ENCODE assay signal across 18 cellular contexts in genomic region chr4:28966982-28967381, GRCh38.
DNase-seq lines count a peak whose midpoint lies in the region; ATAC-seq and TF ChIP-seq lines count a peak whose summit lies in the region.
"Had no signal": no experiment of that assay in that cellular context is flagged by ENCODE, and none has a peak within 500 bp of the region (broad histone marks: within the 10 kb centered on the region; RNA-seq: fewer than 3 reads in every experiment).

No MANE protein-coding gene starts in this region.

- WGBS in SK-N-SH (ENCODE audit: low lambda C conversion rate): 11% methylated on average over 4 of the region's 4 CpGs
- WGBS in sigmoid colon, 2 donors: 62 to 63% methylated on average over 4 of the region's 4 CpGs

- no peaks in the 10 kb centered on the region for H3K4me1 ChIP-seq in SK-N-SH (ENCODE audit: control insufficient read depth in 1 of 2, insufficient read depth in 2 of 2, low read depth in 1 of 2, low read length in 1 of 2)
- H3K4me1 ChIP-seq in sigmoid colon: peaks cover 0 to 11% (median 9%) of the 10 kb centered on the region in 4 donors
- H3K4me1 ChIP-seq: right atrium auricular region had no signal

- H3K27ac ChIP-seq in SK-N-SH (ENCODE audit: low read depth in 2 of 2, low read length in 1 of 2) (no peak overlapping the region), sigmoid colon (no peak overlapping the region)
- H3K27ac ChIP-seq: right atrium auricular region had no signal

- no peaks in the 10 kb centered on the region for H3K9me2 ChIP-seq in SK-N-SH

- H3K9me3 ChIP-seq in SK-N-SH: no peaks in the 10 kb centered on the region
- H3K9me3 ChIP-seq in sigmoid colon: no peaks in the 10 kb centered on the region
- H3K9me3 ChIP-seq: right atrium auricular region had no signal

- H3K4me3 ChIP-seq in SK-N-SH (ENCODE audit: low read depth in 2 of 2, low read length in 1 of 2): no peak overlapping the region
- no peak overlapping the region for H3K4me3 ChIP-seq in sigmoid colon
- H3K4me3 ChIP-seq: right atrium auricular region had no signal

- H3K9ac ChIP-seq in SK-N-SH: no peak overlapping the region

- TF ChIP-seq CTCF in SK-N-SH (IDR thresholded peaks at IDR 0.05) (no peak), sigmoid colon (IDR thresholded peaks at IDR 0.05) (no peak)

- no peaks in the 10 kb centered on the region for H4K20me1 ChIP-seq in SK-N-SH (ENCODE audit: insufficient read depth)

- H3K36me3 ChIP-seq in SK-N-SH (replicated peaks in 1 of 2; ENCODE audit: control insufficient read depth in 1 of 2, insufficient read depth in 2 of 2, low read length in 1 of 2): no peaks in the 10 kb centered on the region
- H3K36me3 ChIP-seq in sigmoid colon: no peaks in the 10 kb centered on the region
- H3K36me3 ChIP-seq: right atrium auricular region had no signal

- peaks cover 4% of the 10 kb centered on the region for H3F3A ChIP-seq in SK-N-SH (replicated peaks; ENCODE audit: insufficient read depth)

- DNase-seq in SK-N-SH: no peak
- peak; percentile 86 for DNase-seq in amniotic epithelial cell (ENCODE audit: low read depth)
- DNase-seq in iPS-NIHi7 (ENCODE audit: extremely low spot score): peak; percentile 8
- DNase-seq in Ammon's horn (ENCODE audit: low spot score): no peak
- DNase-seq in KG1 (lab: John Stamatoyannopoulos, UW): no peak
- DNase-seq in sigmoid colon: no peak
- DNase-seq: 8988T; activated CD4-positive, alpha-beta T cell treated with anti-CD3 and anti-CD28 coated beads, Interleukin-2, amount 10 ng/mL, durations not matched to agents 24 days and 14 days; CD4-positive, alpha-beta T cell; effector memory CD8-positive, alpha-beta T cell; NCI-H1417 treated with DMSO at 0.1 percent for 48 hours; NCI-H345; NK-92 treated with Interleukin-12 subunit alpha and Interleukin-12 subunit beta, amount 100 ng/mL, for 24 hours; stimulated activated CD4-positive, alpha-beta T cell treated with anti-CD3 and anti-CD28 coated beads, Interleukin-4, amount 100 ng/mL, for 4 hours had no signal

- H3K27me3 ChIP-seq in SK-N-SH (ENCODE audit: insufficient read depth) (no peaks in the 10 kb centered on the region), sigmoid colon (no peaks in the 10 kb centered on the region)
- H3K27me3 ChIP-seq: right atrium auricular region had no signal

- TF ChIP-seq EP300 in SK-N-SH (IDR thresholded peaks at IDR 0.05; ENCODE audit: borderline replicate concordance in 1 of 2, low read depth in 1 of 2, low read length in 1 of 2) (no peak), sigmoid colon (IDR thresholded peaks at IDR 0.05) (no peak)

- H2AFZ ChIP-seq in SK-N-SH (ENCODE audit: low read depth): no peak overlapping the region

- no peak for ATAC-seq in SK-N-SH treated with all-trans-retinoic acid at 6 μM for 48 hours
- ATAC-seq in HG02840 (IDR thresholded peaks at IDR 0.05; ENCODE audit: low FRiP score, unreplicated experiment): no peak
- ATAC-seq: activated naive CD4-positive, alpha-beta T cell treated with anti-CD3 and anti-CD28 coated beads, Interleukin-2, amount 50 U/mL, for 72 hours; effector memory CD8-positive, alpha-beta T cell had no signal

- H3K79me2 ChIP-seq in SK-N-SH (ENCODE audit: insufficient read depth): no peaks in the 10 kb centered on the region

- intact Hi-C loops in sigmoid colon (cut with DNase I): no loop called here

- POLR2A ChIA-PET in SK-N-SH (lab: Yijun Ruan, JAX): no interaction called here

- CTCF ChIA-PET in SK-N-SH (lab: Yijun Ruan, JAX): interaction anchor here (0.6 kb wide), 1 partner anchor 383 kb away, joined by 3 read pairs; no protein-coding TSS in a partner anchor

- no peak for TF ChIP-seq RAD21 in SK-N-SH (IDR thresholded peaks at IDR 0.05; ENCODE audit: low read length)

- TF ChIP-seq POLR2A in sigmoid colon (IDR thresholded peaks at IDR 0.05): no peak

- H3K4me2 ChIP-seq in SK-N-SH: peak overlapping the region; percentile 59; the same call in 1 of the 2 replicates

TF ChIP-seq in SK-N-SH, 30 proteins besides CTCF, POLR2A, EP300 and RAD21:
- no peak for TF ChIP-seq RFX5 (IDR thresholded peaks at IDR 0.05; ENCODE audit: low read length)
- no peak for TF ChIP-seq TCF12 (IDR thresholded peaks at IDR 0.05)
- TF ChIP-seq SMC3 (IDR thresholded peaks at IDR 0.05; ENCODE audit: low read depth, low read length): no peak
- TF ChIP-seq, protein P1, sequence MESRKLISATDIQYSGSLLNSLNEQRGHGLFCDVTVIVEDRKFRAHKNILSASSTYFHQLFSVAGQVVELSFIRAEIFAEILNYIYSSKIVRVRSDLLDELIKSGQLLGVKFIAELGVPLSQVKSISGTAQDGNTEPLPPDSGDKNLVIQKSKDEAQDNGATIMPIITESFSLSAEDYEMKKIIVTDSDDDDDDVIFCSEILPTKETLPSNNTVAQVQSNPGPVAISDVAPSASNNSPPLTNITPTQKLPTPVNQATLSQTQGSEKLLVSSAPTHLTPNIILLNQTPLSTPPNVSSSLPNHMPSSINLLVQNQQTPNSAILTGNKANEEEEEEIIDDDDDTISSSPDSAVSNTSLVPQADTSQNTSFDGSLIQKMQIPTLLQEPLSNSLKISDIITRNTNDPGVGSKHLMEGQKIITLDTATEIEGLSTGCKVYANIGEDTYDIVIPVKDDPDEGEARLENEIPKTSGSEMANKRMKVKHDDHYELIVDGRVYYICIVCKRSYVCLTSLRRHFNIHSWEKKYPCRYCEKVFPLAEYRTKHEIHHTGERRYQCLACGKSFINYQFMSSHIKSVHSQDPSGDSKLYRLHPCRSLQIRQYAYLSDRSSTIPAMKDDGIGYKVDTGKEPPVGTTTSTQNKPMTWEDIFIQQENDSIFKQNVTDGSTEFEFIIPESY (IDR thresholded peaks at IDR 0.05; ENCODE audit: borderline replicate concordance, low read depth): no peak
- TF ChIP-seq FOSL2 (IDR thresholded peaks at IDR 0.05; ENCODE audit: borderline replicate concordance, low read depth): peak; percentile 7; the same call in 1 of the 2 replicates
- TF ChIP-seq PBX3 (IDR thresholded peaks at IDR 0.05): no peak

TF ChIP-seq in SK-N-SH treated with all-trans-retinoic acid at 6 μM for 48 hours, 23 proteins besides CTCF, POLR2A, EP300 and RAD21:
- TF ChIP-seq, protein P2, sequence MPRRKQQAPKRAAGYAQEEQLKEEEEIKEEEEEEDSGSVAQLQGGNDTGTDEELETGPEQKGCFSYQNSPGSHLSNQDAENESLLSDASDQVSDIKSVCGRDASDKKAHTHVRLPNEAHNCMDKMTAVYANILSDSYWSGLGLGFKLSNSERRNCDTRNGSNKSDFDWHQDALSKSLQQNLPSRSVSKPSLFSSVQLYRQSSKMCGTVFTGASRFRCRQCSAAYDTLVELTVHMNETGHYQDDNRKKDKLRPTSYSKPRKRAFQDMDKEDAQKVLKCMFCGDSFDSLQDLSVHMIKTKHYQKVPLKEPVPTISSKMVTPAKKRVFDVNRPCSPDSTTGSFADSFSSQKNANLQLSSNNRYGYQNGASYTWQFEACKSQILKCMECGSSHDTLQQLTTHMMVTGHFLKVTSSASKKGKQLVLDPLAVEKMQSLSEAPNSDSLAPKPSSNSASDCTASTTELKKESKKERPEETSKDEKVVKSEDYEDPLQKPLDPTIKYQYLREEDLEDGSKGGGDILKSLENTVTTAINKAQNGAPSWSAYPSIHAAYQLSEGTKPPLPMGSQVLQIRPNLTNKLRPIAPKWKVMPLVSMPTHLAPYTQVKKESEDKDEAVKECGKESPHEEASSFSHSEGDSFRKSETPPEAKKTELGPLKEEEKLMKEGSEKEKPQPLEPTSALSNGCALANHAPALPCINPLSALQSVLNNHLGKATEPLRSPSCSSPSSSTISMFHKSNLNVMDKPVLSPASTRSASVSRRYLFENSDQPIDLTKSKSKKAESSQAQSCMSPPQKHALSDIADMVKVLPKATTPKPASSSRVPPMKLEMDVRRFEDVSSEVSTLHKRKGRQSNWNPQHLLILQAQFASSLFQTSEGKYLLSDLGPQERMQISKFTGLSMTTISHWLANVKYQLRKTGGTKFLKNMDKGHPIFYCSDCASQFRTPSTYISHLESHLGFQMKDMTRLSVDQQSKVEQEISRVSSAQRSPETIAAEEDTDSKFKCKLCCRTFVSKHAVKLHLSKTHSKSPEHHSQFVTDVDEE (CRISPR knock-in tag; IDR thresholded peaks at IDR 0.05): no peak
- TF ChIP-seq, protein P3, sequence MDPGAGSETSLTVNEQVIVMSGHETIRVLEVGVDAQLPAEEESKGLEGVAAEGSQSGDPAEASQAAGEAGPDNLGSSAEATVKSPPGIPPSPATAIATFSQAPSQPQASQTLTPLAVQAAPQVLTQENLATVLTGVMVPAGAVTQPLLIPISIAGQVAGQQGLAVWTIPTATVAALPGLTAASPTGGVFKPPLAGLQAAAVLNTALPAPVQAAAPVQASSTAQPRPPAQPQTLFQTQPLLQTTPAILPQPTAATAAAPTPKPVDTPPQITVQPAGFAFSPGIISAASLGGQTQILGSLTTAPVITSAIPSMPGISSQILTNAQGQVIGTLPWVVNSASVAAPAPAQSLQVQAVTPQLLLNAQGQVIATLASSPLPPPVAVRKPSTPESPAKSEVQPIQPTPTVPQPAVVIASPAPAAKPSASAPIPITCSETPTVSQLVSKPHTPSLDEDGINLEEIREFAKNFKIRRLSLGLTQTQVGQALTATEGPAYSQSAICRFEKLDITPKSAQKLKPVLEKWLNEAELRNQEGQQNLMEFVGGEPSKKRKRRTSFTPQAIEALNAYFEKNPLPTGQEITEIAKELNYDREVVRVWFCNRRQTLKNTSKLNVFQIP (CRISPR knock-in tag; IDR thresholded peaks at IDR 0.05; ENCODE audit: borderline replicate concordance, low read depth): no peak
- TF ChIP-seq BACH2 (CRISPR knock-in tag; IDR thresholded peaks at IDR 0.05; ENCODE audit: borderline replicate concordance) (no peak), ESRRG (CRISPR knock-in tag; IDR thresholded peaks at IDR 0.05) (no peak), ZNF70 (CRISPR knock-in tag; IDR thresholded peaks at IDR 0.05) (no peak), SNAI2 (CRISPR knock-in tag; IDR thresholded peaks at IDR 0.05) (no peak), ISL1 (CRISPR knock-in tag; IDR thresholded peaks at IDR 0.05) (no peak), RARB (CRISPR knock-in tag; IDR thresholded peaks at IDR 0.05) (no peak), PPARA (CRISPR knock-in tag; IDR thresholded peaks at IDR 0.05; ENCODE audit: borderline replicate concordance) (no peak), TOX (CRISPR knock-in tag; IDR thresholded peaks at IDR 0.05; ENCODE audit: borderline replicate concordance) (no peak), CREB5 (CRISPR knock-in tag; IDR thresholded peaks at IDR 0.05; ENCODE audit: low read depth) (no peak), OSR1 (CRISPR knock-in tag; IDR thresholded peaks at IDR 0.05) (no peak)
TF ChIP-seq in SK-N-SH treated with all-trans-retinoic acid at 6 μM for 48 hours: peak in this region for 0.

Comparison
In these comparisons a context has a peak if more than half of its experiments do, and no peak if none do; other contexts are left out.
1. DNase-seq: peak in amniotic epithelial cell (single experiment) and iPS-NIHi7 (single experiment); none in SK-N-SH (single experiment), Ammon's horn (single experiment), KG1 (single experiment) and sigmoid colon (single experiment).